10 cellular contexts compared by ENCODE assay signal in genomic region chr9:87599901-87600610, GRCh38.
DNase-seq lines count a peak whose midpoint lies in the region; ATAC-seq, FAIRE-seq and TF ChIP-seq lines count a peak whose summit lies in the region.
"Had no signal": no experiment of that assay in that cellular context is flagged by ENCODE, and none has a peak within 500 bp of the region (broad histone marks: within the 10 kb centered on the region; RNA-seq: fewer than 3 reads in every experiment).

No MANE protein-coding gene starts in this region.

- H3K4me1 ChIP-seq in SK-N-SH (ENCODE audit: control insufficient read depth in 1 of 2, insufficient read depth in 2 of 2, low read depth in 1 of 2, low read length in 1 of 2) (peaks cover 6 to 11% of the 10 kb centered on the region in 2 experiments; a peak in 2 of 4 replicates), left lung (peaks cover 37 to 59% of the 10 kb centered on the region in 2 donors), upper lobe of right lung (peaks cover 66% of the 10 kb centered on the region)

- TF ChIP-seq EP300 in SK-N-SH (IDR thresholded peaks at IDR 0.05; ENCODE audit: borderline replicate concordance in 1 of 2, low read depth in 1 of 2, low read length in 1 of 2) = no peak

- 65% methylated on average over 17 of the region's 17 CpGs for WGBS in SK-N-SH (ENCODE audit: low lambda C conversion rate)

- H3K4me3 ChIP-seq in SK-N-SH (ENCODE audit: low read depth in 2 of 2, low read length in 1 of 2) (no peak overlapping the region), bronchial epithelial cell (ENCODE audit: low read depth, low read length) (no peak overlapping the region), left lung (no peak overlapping the region), upper lobe of right lung (no peak overlapping the region)

- POLR2A ChIA-PET in SK-N-SH (lab: Yijun Ruan, JAX) = no interaction called here

- CTCF ChIA-PET in SK-N-SH (lab: Yijun Ruan, JAX) = interaction anchor here (0.7 to 1.6 kb wide), 3 partner anchors 10 to 101 kb away, joined by 3 to 5 read pairs (median 4); no protein-coding TSS in a partner anchor

- no peak for DNase-seq in SK-N-SH
- peak; percentile 88 for DNase-seq in bronchial epithelial cell (ENCODE audit: low read depth)
- no peak for DNase-seq in left lung
- no peak for DNase-seq in upper lobe of right lung
- DNase-seq in stimulated activated naive CD8-positive, alpha-beta T cell treated with anti-CD3 and anti-CD28 coated beads, Interleukin-15, Interleukin-2, amounts not matched to agents 100 U/mL and 50 U/mL, for 24 hours = no peak
- DNase-seq: NCI-H1694 treated with DMSO at 0.1 percent for 48 hours had no signal

- H3K27ac ChIP-seq in SK-N-SH (ENCODE audit: low read depth in 2 of 2, low read length in 1 of 2) = no peak overlapping the region
- peak overlapping the region; percentile 73 to 83 for H3K27ac ChIP-seq in left lung
- H3K27ac ChIP-seq in upper lobe of right lung = peak overlapping the region; percentile 78

- H3K4me2 ChIP-seq in SK-N-SH = no peak overlapping the region

- intact Hi-C loops in left lung (cut with DNase I) = loop anchor here in 1 of 2 donors (10.0 kb wide), 1 partner anchor 95 kb away; no protein-coding TSS in a partner anchor
- intact Hi-C loops in upper lobe of right lung (cut with DNase I) = no loop called here

- H3K36me3 ChIP-seq in SK-N-SH (replicated peaks in 1 of 2; ENCODE audit: control insufficient read depth in 1 of 2, insufficient read depth in 2 of 2, low read length in 1 of 2) = no peaks in the 10 kb centered on the region
- H3K36me3 ChIP-seq in bronchial epithelial cell (ENCODE audit: control insufficient read depth, insufficient read depth, low read length) = no peaks in the 10 kb centered on the region
- H3K36me3 ChIP-seq in left lung = peaks cover 0 to 3% of the 10 kb centered on the region in 2 donors
- H3K36me3 ChIP-seq in upper lobe of right lung = peaks cover 4% of the 10 kb centered on the region

- H3K27me3 ChIP-seq in SK-N-SH (ENCODE audit: insufficient read depth) (no peaks in the 10 kb centered on the region), bronchial epithelial cell (ENCODE audit: control insufficient read depth, insufficient read depth, low read length) (no peaks in the 10 kb centered on the region), left lung (no peaks in the 10 kb centered on the region), upper lobe of right lung (no peaks in the 10 kb centered on the region)

- no peak overlapping the region for H3K9ac ChIP-seq in SK-N-SH

- H3K79me2 ChIP-seq in SK-N-SH (ENCODE audit: insufficient read depth) = no peaks in the 10 kb centered on the region

- no peak for TF ChIP-seq CTCF in SK-N-SH (IDR thresholded peaks at IDR 0.05)
- no peak for TF ChIP-seq CTCF in bronchial epithelial cell (IDR thresholded peaks at IDR 0.05; ENCODE audit: insufficient read depth, low read length, severe bottlenecking)
- TF ChIP-seq CTCF in left lung (IDR thresholded peaks at IDR 0.05) = no peak
- no peak for TF ChIP-seq CTCF in upper lobe of right lung (IDR thresholded peaks at IDR 0.05)

- TF ChIP-seq RAD21 in SK-N-SH (IDR thresholded peaks at IDR 0.05; ENCODE audit: low read length) = no peak

- peak; percentile 43; the same call in 1 of the 3 replicates for ATAC-seq in SK-N-SH treated with all-trans-retinoic acid at 6 μM for 48 hours
- ATAC-seq in left lung = peak; percentile 51
- ATAC-seq in upper lobe of right lung = peak; percentile 13
- ATAC-seq in HG03469 (IDR thresholded peaks at IDR 0.05; ENCODE audit: unreplicated experiment) = no peak
- no peak for ATAC-seq in HG03095 (IDR thresholded peaks at IDR 0.05; ENCODE audit: unreplicated experiment)
- no peak for ATAC-seq in stimulated activated naive CD8-positive, alpha-beta T cell treated with anti-CD3 and anti-CD28 coated beads, Interleukin-15, Interleukin-2, amounts not matched to agents 100 U/mL and 50 U/mL, for 24 hours

- H4K20me1 ChIP-seq in SK-N-SH (ENCODE audit: insufficient read depth) = no peaks in the 10 kb centered on the region

- H3K9me2 ChIP-seq in SK-N-SH = no peaks in the 10 kb centered on the region

- no peak for FAIRE-seq in bronchial epithelial cell (lab: Jason Lieb, UNC)
- FAIRE-seq: A204.1 had no signal

- H2AFZ ChIP-seq in SK-N-SH (ENCODE audit: low read depth) = no peak overlapping the region; the same call in 1 of the 2 replicates

- H3K9me3 ChIP-seq in SK-N-SH (no peaks in the 10 kb centered on the region), left lung (no peaks in the 10 kb centered on the region), upper lobe of right lung (no peaks in the 10 kb centered on the region)

- no peaks in the 10 kb centered on the region for H3F3A ChIP-seq in SK-N-SH (replicated peaks; ENCODE audit: insufficient read depth)

TF ChIP-seq in SK-N-SH treated with all-trans-retinoic acid at 6 μM for 48 hours, 23 proteins besides CTCF, POLR2A, EP300 and RAD21:
- TF ChIP-seq ISL1 (CRISPR knock-in tag; IDR thresholded peaks at IDR 0.05) (peak; percentile 42), OSR1 (CRISPR knock-in tag; IDR thresholded peaks at IDR 0.05) (no peak)

TF ChIP-seq in SK-N-SH, 30 proteins besides CTCF, POLR2A, EP300 and RAD21:
- TF ChIP-seq FOSL2 (IDR thresholded peaks at IDR 0.05; ENCODE audit: borderline replicate concordance, low read depth) (no peak), ELF1 (IDR thresholded peaks at IDR 0.05) (no peak), SMC3 (IDR thresholded peaks at IDR 0.05; ENCODE audit: low read depth, low read length) (no peak), FOXJ3 (CRISPR knock-in tag; IDR thresholded peaks at IDR 0.05) (no peak), RFX5 (IDR thresholded peaks at IDR 0.05; ENCODE audit: low read length) (no peak), CHD2 (IDR thresholded peaks at IDR 0.05; ENCODE audit: low read length, partially characterized antibody) (no peak), TCF12 (IDR thresholded peaks at IDR 0.05) (no peak), EZH2phosphoT487 (IDR thresholded peaks at IDR 0.05; ENCODE audit: borderline replicate concordance, low read depth) (no peak), TEAD4 (IDR thresholded peaks at IDR 0.05; ENCODE audit: borderline replicate concordance, insufficient read depth) (no peak), NRF1 (IDR thresholded peaks at IDR 0.05; ENCODE audit: low read depth, low read length) (no peak), MAX (IDR thresholded peaks at IDR 0.05; ENCODE audit: low read depth) (no peak), ZBTB33 (IDR thresholded peaks at IDR 0.05; ENCODE audit: borderline replicate concordance, low read depth) (no peak), FOXM1 (IDR thresholded peaks at IDR 0.05; ENCODE audit: low read depth) (no peak), SIN3A (IDR thresholded peaks at IDR 0.05; ENCODE audit: borderline replicate concordance, low read depth, low read length) (no peak), GATA2 (CRISPR knock-in tag; IDR thresholded peaks at IDR 0.05) (no peak), RCOR1 (IDR thresholded peaks at IDR 0.05; ENCODE audit: low read length) (no peak)

Comparison
In these comparisons a context has a peak if more than half of its experiments do, and no peak if none do; other contexts are left out.
1. ATAC-seq: peak in SK-N-SH treated with all-trans-retinoic acid at 6 μM for 48 hours (single experiment), left lung (single experiment) and upper lobe of right lung (single experiment); none in HG03469 (single experiment), HG03095 (single experiment) and stimulated activated naive CD8-positive, alpha-beta T cell treated with anti-CD3 and anti-CD28 coated beads, Interleukin-15, Interleukin-2, amounts not matched to agents 100 U/mL and 50 U/mL, for 24 hours (single experiment).
2. H3K27ac ChIP-seq: peak in left lung (2 of 2) and upper lobe of right lung (single experiment); none in SK-N-SH (0 of 2).